ENCODE assay signal across 8 cellular contexts in genomic region chr1:77219166-77219887, GRCh38. TPM values are rescaled to one million over a fixed set of nuclear protein-coding genes. Genes with fewer than 3 reads are reported as not detected.
DNase-seq lines count a peak whose midpoint lies in the region; ATAC-seq and TF ChIP-seq lines count a peak whose summit lies in the region.

PIGK (minus strand) TSS chr1:77219430; CDS start chr1:77219402, 28 bp downstream.

- peaks cover 11% of the 10 kb centered on the region for H3K36me3 Mint-ChIP-seq in activated CD4-positive, alpha-beta T cell treated with anti-CD3 and anti-CD28 coated beads for 36 hours (ENCODE audit: low read depth)

- CTCF ChIA-PET in activated CD4-positive, alpha-beta T cell treated with anti-CD3 and anti-CD28 coated beads for 36 hours (lab: Charles Lee), result interaction anchor here (0.8 to 1.2 kb wide), 4 partner anchors 77 to 218 kb away, joined by 3 to 7 read pairs (median 4); no protein-coding TSS in a partner anchor

- POLR2A ChIA-PET in activated CD4-positive, alpha-beta T cell treated with anti-CD3 and anti-CD28 coated beads for 36 hours (lab: Charles Lee), result no interaction called here

- TF ChIP-seq CTCF in kidney epithelial cell (IDR thresholded peaks at IDR 0.05; ENCODE audit: insufficient read depth, low read length, poor library complexity, severe bottlenecking), result no peak

- H3K27ac ChIP-seq in cingulate gyrus (ENCODE audit: low read depth, low read length), result peak within 1 kb of the TSS; percentile 81

- DNase-seq in AML-193 (lab: John Stamatoyannopoulos, UW), result peak; percentile 71 to 80
- DNase-seq in NCI-H460 (ENCODE audit: extremely low read depth, low read depth), result peak; percentile 76
- DNase-seq in activated CD4-positive, alpha-beta T cell treated with anti-CD3 and anti-CD28 coated beads for 36 hours, result peak; percentile 94
- peak; percentile 68 for DNase-seq in kidney epithelial cell (ENCODE audit: low read depth)
- DNase-seq in stimulated activated CD4-positive, alpha-beta T cell treated with anti-CD3 and anti-CD28 coated beads, Interleukin-15, amount 100 ng/mL, for 48 hours (ENCODE audit: low read depth in 2 of 2), result peak; percentile 76 to 85

- peak within 1 kb of the TSS; percentile 92 for H3K27ac Mint-ChIP-seq in activated CD4-positive, alpha-beta T cell treated with anti-CD3 and anti-CD28 coated beads for 36 hours

- ATAC-seq in GM19043 (IDR thresholded peaks at IDR 0.05; ENCODE audit: low read depth, unreplicated experiment), result peak; percentile 95
- ATAC-seq in HG03378 (IDR thresholded peaks at IDR 0.05; ENCODE audit: unreplicated experiment), result peak; percentile 94
- peak; percentile 93 for ATAC-seq in activated CD4-positive, alpha-beta T cell treated with anti-CD3 and anti-CD28 coated beads for 36 hours

- H3K4me3 ChIP-seq in kidney epithelial cell (ENCODE audit: low read depth, low read length), result peak within 1 kb of the TSS; percentile 83

- H3K9me3 Mint-ChIP-seq in activated CD4-positive, alpha-beta T cell treated with anti-CD3 and anti-CD28 coated beads for 36 hours (ENCODE audit: low read depth), result no peaks in the 10 kb centered on the region

- H3K27me3 Mint-ChIP-seq in activated CD4-positive, alpha-beta T cell treated with anti-CD3 and anti-CD28 coated beads for 36 hours, result no peaks in the 10 kb centered on the region

- H3K27me3 ChIP-seq in kidney epithelial cell (ENCODE audit: control insufficient read depth, insufficient read depth, low read length), result no peaks in the 10 kb centered on the region

- peak within 1 kb of the TSS; percentile 92 for H3K4me3 Mint-ChIP-seq in activated CD4-positive, alpha-beta T cell treated with anti-CD3 and anti-CD28 coated beads for 36 hours

- H3K4me1 Mint-ChIP-seq in activated CD4-positive, alpha-beta T cell treated with anti-CD3 and anti-CD28 coated beads for 36 hours, result peaks cover 38% of the 10 kb centered on the region

- intact Hi-C loops in activated CD4-positive, alpha-beta T cell treated with anti-CD3 and anti-CD28 coated beads for 36 hours (cut with DNase I, micrococcal nuclease), result loop anchor here (1.0 to 10.0 kb wide), 9 partner anchors 63 to 755 kb away; partner anchors contain the start of genes AK5 (in 2 of the 2), FUBP1 (in 1 of the 2), MIGA1 (in 1 of the 2) and USP33 (in 1 of the 2)

- no peaks in the 10 kb centered on the region for H3K36me3 ChIP-seq in kidney epithelial cell (ENCODE audit: control insufficient read depth, insufficient read depth, low read length)

RNA-seq across cellular contexts. Expression of gene PIGK, which starts in this region (rescaled TPM):
- 52.8 and 61.7 TPM in 2 replicates for total RNA-seq in NCI-H460 (2014; rRNA removed; shearing (Covaris generic))
- 27.3 and 44.1 TPM in 2 replicates for polyA plus RNA-seq in NCI-H460 (2014; cell fraction: nucleus; rRNA removed)
- 10 to 100 TPM; 19.3 to 19.7 TPM for total RNA-seq in activated CD4-positive, alpha-beta T cell treated with anti-CD3 and anti-CD28 coated beads for 36 hours
- total RNA-seq in kidney epithelial cell, result 20.1 and 27.7 TPM in 2 replicates

Comparison
In these comparisons a context has a peak if more than half of its experiments do, and no peak if none do; other contexts are left out.
1. Peak in every context shown above with its lines: DNase-seq, ATAC-seq, H3K4me3 ChIP-seq and H3K27ac ChIP-seq.